18 cellular contexts compared by ENCODE assay signal in the genomic region with DNA sequence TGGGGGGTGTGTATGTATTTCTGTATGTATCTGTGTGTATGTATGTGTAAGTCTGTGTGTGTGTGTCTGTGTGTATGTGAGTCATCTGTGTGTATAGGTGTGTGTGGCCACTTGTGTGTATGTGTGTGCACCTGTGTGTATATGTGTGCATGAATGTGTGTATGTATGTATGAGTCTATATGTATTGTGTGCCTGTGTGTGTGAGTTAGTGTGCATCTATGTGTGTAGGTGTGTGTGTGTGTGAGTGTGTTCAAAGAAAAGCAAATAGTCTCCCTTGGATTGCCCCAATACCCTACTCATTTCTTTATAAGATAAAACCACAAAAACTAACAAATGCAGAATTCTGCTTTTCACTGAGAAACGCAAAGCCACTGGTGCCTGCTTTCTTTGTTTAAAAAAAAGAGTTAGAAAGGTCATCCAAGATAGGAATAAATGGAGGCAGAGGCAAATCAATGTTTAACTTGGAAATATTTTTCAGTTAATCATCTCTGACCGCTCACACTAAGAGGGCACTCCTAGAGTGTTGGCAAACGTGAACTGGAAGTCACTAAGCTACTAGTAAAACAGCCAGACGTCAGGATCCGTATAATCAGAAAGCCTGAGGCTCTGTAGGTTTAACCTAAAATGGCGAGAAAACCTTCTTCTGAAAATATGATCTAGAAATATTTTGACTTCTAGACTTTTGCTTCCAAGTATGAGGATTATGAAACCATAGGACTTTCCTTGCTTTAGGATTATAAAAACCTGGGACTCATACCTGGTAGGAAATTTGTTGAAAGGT. TPM values are rescaled to one million over a fixed set of nuclear protein-coding genes. Genes with fewer than 3 reads are reported as not detected.
A peak's percentile ranks its signal among the peaks of the same experiment; 100 is the strongest.
DNase-seq lines count a peak whose midpoint lies in the region; ATAC-seq and TF ChIP-seq lines count a peak whose summit lies in the region.
"Had no signal": no experiment of that assay in that cellular context is flagged by ENCODE, and none has a peak within 500 bp of the region (broad histone marks: within the 10 kb centered on the region; RNA-seq: fewer than 3 reads in every experiment).

No MANE protein-coding gene starts in this region.

- H3K4me3 ChIP-seq in mucosa of stomach (ENCODE audit: low read length): peak overlapping the region; percentile 20
- H3K4me3 ChIP-seq: BLaER1 treated with 17β-estradiol and CSF1 and Interleukin-3, amounts not matched to agents 10 nM and 100 nM; skin epidermis; upper lobe of left lung had no signal

- H3K4me1 ChIP-seq in mucosa of stomach (ENCODE audit: control insufficient read depth, insufficient read depth, low read length): peaks cover 44% of the 10 kb centered on the region

- H3K4me1 Mint-ChIP-seq in type B pancreatic cell (ENCODE audit: unreplicated experiment): peaks cover 23% of the 10 kb centered on the region
- H3K4me1 Mint-ChIP-seq: memory B cell had no signal

- peaks cover 3% of the 10 kb centered on the region for H3K27me3 Mint-ChIP-seq in type B pancreatic cell
- H3K27me3 Mint-ChIP-seq: dendritic cell treated with granulocyte-macrophage colony-stimulating factor and Interleukin-4, amounts not matched to agents 40 ng/mL and 50 ng/mL, for 4 days had no signal

- H3K27me3 ChIP-seq in mucosa of stomach (ENCODE audit: control insufficient read depth, insufficient read depth, low read length): no peaks in the 10 kb centered on the region
- H3K27me3 ChIP-seq: BLaER1 treated with 17β-estradiol and CSF1 and Interleukin-3, amounts not matched to agents 10 nM and 100 nM; neutrophil; upper lobe of left lung had no signal

- no peaks in the 10 kb centered on the region for H3K9me3 ChIP-seq in mucosa of stomach (ENCODE audit: control insufficient read depth, low read length)
- H3K9me3 ChIP-seq: BLaER1 treated with 17β-estradiol and CSF1 and Interleukin-3, amounts not matched to agents 10 nM and 100 nM; neutrophil; upper lobe of left lung had no signal

- no peaks in the 10 kb centered on the region for H3K36me3 ChIP-seq in mucosa of stomach (ENCODE audit: control insufficient read depth, insufficient read depth, low read length)
- H3K36me3 ChIP-seq: BLaER1 treated with 17β-estradiol and CSF1 and Interleukin-3, amounts not matched to agents 10 nM and 100 nM; neutrophil; upper lobe of left lung had no signal

- H3K27ac Mint-ChIP-seq in type B pancreatic cell: peak overlapping the region; percentile 56
- H3K27ac Mint-ChIP-seq: dendritic cell treated with granulocyte-macrophage colony-stimulating factor and Interleukin-4, amounts not matched to agents 40 ng/mL and 50 ng/mL, for 4 days; memory B cell had no signal

- H3K4me3 Mint-ChIP-seq in type B pancreatic cell: peak overlapping the region; percentile 13
- H3K4me3 Mint-ChIP-seq: brain; dendritic cell treated with granulocyte-macrophage colony-stimulating factor and Interleukin-4, amounts not matched to agents 40 ng/mL and 50 ng/mL, for 4 days; memory B cell had no signal

- TF ChIP-seq CTCF in type B pancreatic cell (conservative IDR thresholded peaks at IDR 0.05): no peak

- no peaks in the 10 kb centered on the region for H3K36me3 Mint-ChIP-seq in type B pancreatic cell
- H3K36me3 Mint-ChIP-seq: brain, memory B cell had no signal

- H3K9ac ChIP-seq in mucosa of stomach (ENCODE audit: low read length): peak overlapping the region; percentile 73
- H3K9ac ChIP-seq: BLaER1 treated with 17β-estradiol and CSF1 and Interleukin-3, amounts not matched to agents 10 nM and 100 nM had no signal

- DNase-seq in DMS53 (lab: John Stamatoyannopoulos, UW): peak; percentile 23
- DNase-seq in DMS53 treated with DMSO at 0.1 percent for 48 hours (lab: John Stamatoyannopoulos, UW; ENCODE audit: unreplicated experiment): no peak
- DNase-seq in glomerular visceral epithelial cell (ENCODE audit: extremely low spot score): peak; percentile 76
- DNase-seq in type B pancreatic cell (ENCODE audit: extremely low spot score, unreplicated experiment): no peak
- no peak for DNase-seq in stimulated activated naive CD4-positive, alpha-beta T cell treated with Interleukin-2 at 50 U/mL for 16 hours (lab: John Stamatoyannopoulos, UW)
- DNase-seq in RPMI8226: no peak
- DNase-seq: activated CD4-positive, alpha-beta T cell treated with anti-CD3 and anti-CD28 coated beads, Interleukin-2, amount 50 U/mL, for 1 hour; activated naive CD4-positive, alpha-beta T cell treated with anti-CD3 and anti-CD28 coated beads, Interleukin-2, amount 50 U/mL, for 16 hours; KBM-7; upper lobe of left lung had no signal

- H3K9me3 Mint-ChIP-seq in type B pancreatic cell: no peaks in the 10 kb centered on the region
- H3K9me3 Mint-ChIP-seq: dendritic cell treated with granulocyte-macrophage colony-stimulating factor and Interleukin-4, amounts not matched to agents 40 ng/mL and 50 ng/mL, for 4 days had no signal

- ATAC-seq in HG03442 (IDR thresholded peaks at IDR 0.05; ENCODE audit: unreplicated experiment): no peak

RNA-seq across cellular contexts. Expression of a gene that starts 37.4 kb away (rescaled TPM):
- total RNA-seq in type B pancreatic cell (ENCODE audit: low replicate concordance): 31.9 and 58.4 TPM in 2 replicates

Comparison
In these comparisons a context has a peak if more than half of its experiments do, and no peak if none do; other contexts are left out.
1. DNase-seq: peak in DMS53 (single experiment) and glomerular visceral epithelial cell (single experiment); none in DMS53 treated with DMSO at 0.1 percent for 48 hours (single experiment), type B pancreatic cell (single experiment), stimulated activated naive CD4-positive, alpha-beta T cell treated with Interleukin-2 at 50 U/mL for 16 hours (single experiment) and RPMI8226 (single experiment).